Comparison of ENCODE assay signal across 14 cellular contexts in genomic region chr10:123962756-123963469, GRCh38.
DNase-seq lines count a peak whose midpoint lies in the region; ATAC-seq and TF ChIP-seq lines count a peak whose summit lies in the region.
"Had no signal": no experiment of that assay in that cellular context is flagged by ENCODE, and none has a peak within 500 bp of the region (broad histone marks: within the 10 kb centered on the region; RNA-seq: fewer than 3 reads in every experiment).

No MANE protein-coding gene starts in this region.

- TF ChIP-seq CTCF in brain (conservative IDR thresholded peaks at IDR 0.05) (no peak), prostate gland (IDR thresholded peaks at IDR 0.05) (no peak), transverse colon (IDR thresholded peaks at IDR 0.05) (no peak), spleen (IDR thresholded peaks at IDR 0.05 in 8 of 11, conservative IDR thresholded peaks at IDR 0.05 in 3 of 11) (no peak)

- no peaks in the 10 kb centered on the region for H3K36me3 Mint-ChIP-seq in brain
- H3K36me3 Mint-ChIP-seq: CD4-positive, alpha-beta memory T cell had no signal

- H3K36me3 ChIP-seq in prostate gland: no peaks in the 10 kb centered on the region
- no peaks in the 10 kb centered on the region for H3K36me3 ChIP-seq in transverse colon
- no peaks in the 10 kb centered on the region for H3K36me3 ChIP-seq in spleen
- H3K36me3 ChIP-seq: BE2C had no signal

- TF ChIP-seq POLR2A in prostate gland (IDR thresholded peaks at IDR 0.05): no peak
- TF ChIP-seq POLR2A in transverse colon (IDR thresholded peaks at IDR 0.05): no peak
- no peak for TF ChIP-seq POLR2A in spleen (IDR thresholded peaks at IDR 0.05)

- peak overlapping the region in 3 of 5 experiments; percentile 14 to 45 (median 21) for H3K27ac Mint-ChIP-seq in brain
- H3K27ac Mint-ChIP-seq: CD4-positive, alpha-beta memory T cell had no signal

- TF ChIP-seq EP300 in transverse colon (IDR thresholded peaks at IDR 0.05; ENCODE audit: low read depth): no peak

- peaks cover 5% of the 10 kb centered on the region for H3K27me3 ChIP-seq in prostate gland (replicated peaks; ENCODE audit: insufficient read depth)
- peaks cover 16% of the 10 kb centered on the region for H3K27me3 ChIP-seq in transverse colon
- H3K27me3 ChIP-seq in spleen (replicated peaks in 1 of 7): peaks cover 0 to 52% (median 7%) of the 10 kb centered on the region in 7 donors

- DNase-seq in islet precursor cell (peak; percentile 45), prostate gland (ENCODE audit: low spot score) (peak; percentile 19), transverse colon (peak; percentile 14), spleen (no peak), AG20443 (ENCODE audit: low spot score) (no peak)
- DNase-seq: BE2C; CD4-positive, alpha-beta memory T cell; DMS79 treated with DMSO at 0.1 percent for 48 hours; GDM1; GM23248 had no signal

- H3K9me3 ChIP-seq in prostate gland: no peaks in the 10 kb centered on the region
- no peaks in the 10 kb centered on the region for H3K9me3 ChIP-seq in transverse colon
- H3K9me3 ChIP-seq in spleen: no peaks in the 10 kb centered on the region
- H3K9me3 ChIP-seq: BE2C had no signal

- no peak overlapping the region for H3K4me3 ChIP-seq in prostate gland
- H3K4me3 ChIP-seq in transverse colon: no peak overlapping the region
- no peak overlapping the region for H3K4me3 ChIP-seq in spleen
- H3K4me3 ChIP-seq: GM23248 had no signal

- H3K4me1 ChIP-seq in prostate gland (replicated peaks) (peaks cover 4% of the 10 kb centered on the region), transverse colon (peaks cover 5 to 27% (median 11%) of the 10 kb centered on the region in 4 donors), spleen (peaks cover 0 to 16% (median 5%) of the 10 kb centered on the region in 6 donors)
- H3K4me1 ChIP-seq: BE2C had no signal

- H3K4me1 Mint-ChIP-seq in brain: peaks cover 45% of the 10 kb centered on the region

- intact Hi-C loops in prostate gland (cut with DNase I) (loop anchor here (5.0 kb wide), 2 partner anchors 71 to 166 kb away; partner anchors contain the start of gene CPXM2), transverse colon (cut with DNase I; ENCODE audit: low total_unique reads) (loop anchor here (10.0 kb wide), 1 partner anchor 208 kb away; no protein-coding TSS in a partner anchor), spleen (cut with DNase I; ENCODE audit: low total_unique reads) (no loop called here)

- no peak for ATAC-seq in HG03565 (IDR thresholded peaks at IDR 0.05; ENCODE audit: unreplicated experiment)
- ATAC-seq: HCT116 had no signal

- H3K4me3 Mint-ChIP-seq in brain: peak overlapping the region in 1 of 5 experiments; percentile 6
- H3K4me3 Mint-ChIP-seq: CD4-positive, alpha-beta memory T cell had no signal

- WGBS in prostate gland: 37% methylated on average over 10 of the region's 10 CpGs
- WGBS in transverse colon (ENCODE audit: low coverage in 1 of 2), 2 donors: 34 to 39% methylated on average over 2 to 10 of the region's 10 CpGs
- 71 to 85% (median 76%) methylated on average over 10 of the region's 10 CpGs for WGBS in spleen, 5 donors

- in situ Hi-C loops in transverse colon (cut with MboI; ENCODE audit: low pct_ligation_motif_present in 1 of 4, low pct_unique_long_range_greater_than_20kb in 1 of 4, low sequenced_read_pairs in 3 of 4): no loop called here

- peaks cover 34% of the 10 kb centered on the region for H3K27me3 Mint-ChIP-seq in brain

- peaks cover 0 to 4% (median 0%) of the 10 kb centered on the region in 5 experiments for H3K9me3 Mint-ChIP-seq in brain

- no peak overlapping the region for H3K27ac ChIP-seq in prostate gland
- peak overlapping the region in 3 of 4 donors; percentile 47 to 62 (median 56) for H3K27ac ChIP-seq in transverse colon
- no peak overlapping the region for H3K27ac ChIP-seq in spleen
- H3K27ac ChIP-seq: C4-2B, GM23248 had no signal

Comparison
In these comparisons a context has a peak if more than half of its experiments do, and no peak if none do; other contexts are left out.
1. DNase-seq: peak in islet precursor cell (single experiment), prostate gland (single experiment) and transverse colon (single experiment); none in spleen (single experiment) and AG20443 (single experiment).
2. H3K27ac ChIP-seq: peak in transverse colon (3 of 4); none in prostate gland (0 of 2) and spleen (0 of 8).